Comparison of ENCODE assay signal across 10 cellular contexts in genomic region chr2:160419776-160420521, GRCh38.
A peak's percentile ranks its signal among the peaks of the same experiment; 100 is the strongest.
DNase-seq lines count a peak whose midpoint lies in the region.
"Had no signal": no experiment of that assay in that cellular context is flagged by ENCODE, and none has a peak within 500 bp of the region (broad histone marks: within the 10 kb centered on the region; RNA-seq: fewer than 3 reads in every experiment).

No MANE protein-coding gene starts in this region.

- DNase-seq in EH (ENCODE audit: low read depth) (peak; percentile 74), RPMI7951 (ENCODE audit: low read depth) (peak; percentile 62), fibroblast of peridontal ligament (ENCODE audit: extremely low read depth) (peak; percentile 92), renal cortical epithelial cell (ENCODE audit: low read depth) (peak; percentile 62), T-helper 1 cell (no peak), hepatic stellate cell (ENCODE audit: low spot score) (no peak), NAMALWA (ENCODE audit: low spot score) (no peak), NCI-H345 (lab: John Stamatoyannopoulos, UW) (no peak)
- DNase-seq: NCI-H146; stimulated activated naive CD4-positive, alpha-beta T cell treated with Interleukin-2 at 50 U/mL for 16 hours had no signal

Comparison
In these comparisons a context has a peak if more than half of its experiments do, and no peak if none do; other contexts are left out.
1. DNase-seq: peak in EH (single experiment), RPMI7951 (single experiment), fibroblast of peridontal ligament (single experiment) and renal cortical epithelial cell (single experiment); none in T-helper 1 cell (0 of 5), hepatic stellate cell (single experiment), NAMALWA (single experiment) and NCI-H345 (single experiment).